1 cellular context compared by ENCODE assay signal in genomic region chr17:63555475-63556156, GRCh38.
TF ChIP-seq lines count a peak whose summit lies in the region.

No MANE protein-coding gene starts in this region.

TF ChIP-seq in HepG2, 621 proteins besides CTCF, POLR2A, EP300 and RAD21:
- no peak for TF ChIP-seq ZNF180 (CRISPR knock-in tag; IDR thresholded peaks at IDR 0.05; ENCODE audit: borderline replicate concordance, low read depth)
- TF ChIP-seq MLX (CRISPR knock-in tag; IDR thresholded peaks at IDR 0.05), result no peak
- no peak for TF ChIP-seq ZNF543 (CRISPR knock-in tag; IDR thresholded peaks at IDR 0.05)
- no peak for TF ChIP-seq ZNF34 (CRISPR knock-in tag; IDR thresholded peaks at IDR 0.05; ENCODE audit: borderline replicate concordance)
- TF ChIP-seq ZNF670 (CRISPR knock-in tag; IDR thresholded peaks at IDR 0.05; ENCODE audit: borderline replicate concordance), result no peak
- no peak for TF ChIP-seq ZNF724P (CRISPR knock-in tag; IDR thresholded peaks at IDR 0.05; ENCODE audit: borderline replicate concordance)
- TF ChIP-seq BORCS8-MEF2B (CRISPR knock-in tag; IDR thresholded peaks at IDR 0.05), result no peak
- no peak for TF ChIP-seq ZNF383 (CRISPR knock-in tag; IDR thresholded peaks at IDR 0.05; ENCODE audit: borderline replicate concordance)
- no peak for TF ChIP-seq DMAP1 (CRISPR knock-in tag; IDR thresholded peaks at IDR 0.05)
- no peak for TF ChIP-seq ZNF510 (CRISPR knock-in tag; IDR thresholded peaks at IDR 0.05; ENCODE audit: low read depth)
- TF ChIP-seq ZNF382 (CRISPR knock-in tag; IDR thresholded peaks at IDR 0.05; ENCODE audit: borderline replicate concordance), result no peak
- TF ChIP-seq SETDB1 (CRISPR knock-in tag; IDR thresholded peaks at IDR 0.05; ENCODE audit: borderline replicate concordance), result no peak
- TF ChIP-seq ZNF282 (IDR thresholded peaks at IDR 0.05; ENCODE audit: partially characterized antibody), result no peak
- TF ChIP-seq NR0B2 (CRISPR knock-in tag; IDR thresholded peaks at IDR 0.05), result no peak
- TF ChIP-seq ZNF30 (CRISPR knock-in tag; IDR thresholded peaks at IDR 0.05), result no peak
- no peak for TF ChIP-seq TCF7 (IDR thresholded peaks at IDR 0.05; ENCODE audit: low read depth)
- TF ChIP-seq HDAC6 (IDR thresholded peaks at IDR 0.05; ENCODE audit: low read depth, low read length), result no peak
- TF ChIP-seq ZNF780A (CRISPR knock-in tag; IDR thresholded peaks at IDR 0.05), result no peak
- no peak for TF ChIP-seq U2AF2 (IDR thresholded peaks at IDR 0.05; ENCODE audit: low read depth, low read length)
- TF ChIP-seq ARID3A (IDR thresholded peaks at IDR 0.05; ENCODE audit: low read depth, low read length), result no peak
